In genomic region chr5:93192683-93193082, GRCh38 we compare ENCODE assay signal across 25 cellular contexts.
A peak's percentile ranks its signal among the peaks of the same experiment; 100 is the strongest.
DNase-seq lines count a peak whose midpoint lies in the region; ATAC-seq and TF ChIP-seq lines count a peak whose summit lies in the region.
"Had no signal": no experiment of that assay in that cellular context is flagged by ENCODE, and none has a peak within 500 bp of the region (broad histone marks: within the 10 kb centered on the region; RNA-seq: fewer than 3 reads in every experiment).

No MANE protein-coding gene starts in this region.

- no peak overlapping the region for H3K4me3 Mint-ChIP-seq in CD4-positive, alpha-beta memory T cell
- H3K4me3 Mint-ChIP-seq: activated CD4-positive, alpha-beta memory T cell treated with anti-CD3 and anti-CD28 coated beads for 36 hours; CD4-positive, CD25-positive, alpha-beta regulatory T cell; dendritic cell treated with granulocyte-macrophage colony-stimulating factor and Interleukin-4, amounts not matched to agents 40 ng/mL and 50 ng/mL, for 4 days had no signal

- no peak overlapping the region for H4K91ac ChIP-seq in neuronal stem cell (ENCODE audit: low read depth, low read length, poor library complexity)

- CTCF ChIA-PET in CD4-positive, alpha-beta memory T cell (lab: Charles Lee; ENCODE audit: partially characterized antibody): no interaction called here

- TF ChIP-seq CTCF in RWPE2 (IDR thresholded peaks at IDR 0.05; ENCODE audit: poor library complexity, severe bottlenecking): no peak

- no peak for DNase-seq in GM23248
- no peak for DNase-seq in RWPE2 (ENCODE audit: low spot score)
- no peak for DNase-seq in epithelial cell of prostate (ENCODE audit: low read depth, low spot score)
- DNase-seq in neuronal stem cell (ENCODE audit: low spot score): no peak
- DNase-seq in activated naive CD4-positive, alpha-beta T cell treated with Interleukin-2 at 50 U/mL for 16 hours: no peak
- DNase-seq in CD4-positive, alpha-beta memory T cell: no peak
- no peak for DNase-seq in NCI-H748 treated with DMSO at 0.1 percent for 48 hours (lab: John Stamatoyannopoulos, UW)
- no peak for DNase-seq in DMS153 treated with DMSO at 0.1 percent for 48 hours (lab: John Stamatoyannopoulos, UW; ENCODE audit: unreplicated experiment)
- DNase-seq: activated CD4-positive, alpha-beta memory T cell treated with anti-CD3 and anti-CD28 coated beads for 36 hours; activated CD4-positive, CD25-positive, alpha-beta regulatory T cell; activated gamma-delta T cell; adrenal gland; CD4-positive, CD25-positive, alpha-beta regulatory T cell; heart left ventricle; left lung; mucosa of descending colon; NCI-H1105; NCI-H2081; stimulated activated CD4-positive, alpha-beta T cell treated with anti-CD3 and anti-CD28 coated beads, Interleukin-4, amount 100 ng/mL, for 1 hour; stimulated activated naive CD4-positive, alpha-beta T cell; T1000 had no signal

- no peak overlapping the region for H3K4me3 ChIP-seq in GM23248
- H3K4me3 ChIP-seq in RWPE2 (ENCODE audit: severe bottlenecking): no peak overlapping the region
- H3K4me3 ChIP-seq in neuronal stem cell (ENCODE audit: low read length in 2 of 2): no peak overlapping the region
- no peak overlapping the region for H3K4me3 ChIP-seq in CD4-positive, alpha-beta memory T cell (ENCODE audit: low read length in 2 of 2)
- H3K4me3 ChIP-seq: adrenal gland, heart left ventricle, left lung, mucosa of descending colon, thoracic aorta, vagina had no signal

- peak overlapping the region; percentile 40 for H3K4me2 ChIP-seq in GM23248 (ENCODE audit: unreplicated experiment)
- H3K4me2 ChIP-seq in neuronal stem cell (ENCODE audit: insufficient read depth, low read length, poor library complexity, severe bottlenecking): no peak overlapping the region

- no peaks in the 10 kb centered on the region for H4K20me1 ChIP-seq in GM23248 (ENCODE audit: insufficient read depth)

- no peak overlapping the region for H3K14ac ChIP-seq in neuronal stem cell (ENCODE audit: low read length)

- H3K9me3 ChIP-seq in GM23248 (ENCODE audit: low read depth): no peaks in the 10 kb centered on the region
- H3K9me3 ChIP-seq in RWPE2 (ENCODE audit: severe bottlenecking): no peaks in the 10 kb centered on the region
- no peaks in the 10 kb centered on the region for H3K9me3 ChIP-seq in neuronal stem cell (replicated peaks in 1 of 2; ENCODE audit: control insufficient read depth in 2 of 2, insufficient read depth in 1 of 2, low read depth in 1 of 2, low read length in 2 of 2)
- no peaks in the 10 kb centered on the region for H3K9me3 ChIP-seq in CD4-positive, alpha-beta memory T cell (ENCODE audit: control insufficient read depth in 1 of 2, low read length in 2 of 2)
- H3K9me3 ChIP-seq: adrenal gland, heart left ventricle, left lung, mucosa of descending colon, thoracic aorta, vagina had no signal

- WGBS in GM23248 (ENCODE audit: low coverage in 1 of 2, low lambda C conversion rate in 2 of 2, missing lambda C conversion rate in 2 of 2), 2 experiments: 95 to 96% methylated on average over 2 of the region's 2 CpGs
- WGBS in neuronal stem cell (ENCODE audit: extremely low coverage in 2 of 2, insufficient read length in 2 of 2, insufficient replicate concordance in 1 of 2), 2 donors: no CpG with 5 or more reads among the region's 2 CpGs

- H3K18ac ChIP-seq in neuronal stem cell (ENCODE audit: low read length): no peak overlapping the region

- in situ Hi-C loops in GM23248 (cut with MboI): no loop called here

- H3K79me2 ChIP-seq in GM23248 (ENCODE audit: insufficient read depth): no peaks in the 10 kb centered on the region

- H3K27ac ChIP-seq in GM23248 (no peak overlapping the region), RWPE2 (ENCODE audit: poor library complexity, severe bottlenecking) (peak overlapping the region; percentile 54), epithelial cell of prostate (peak overlapping the region; percentile 20), neuronal stem cell (replicated peaks; ENCODE audit: low read length) (no peak overlapping the region)
- no peak overlapping the region for H3K27ac ChIP-seq in CD4-positive, alpha-beta memory T cell (ENCODE audit: low read depth, low read length)
- H3K27ac ChIP-seq: adrenal gland, heart left ventricle, thoracic aorta, vagina had no signal

- no peak overlapping the region for H2BK5ac ChIP-seq in neuronal stem cell (ENCODE audit: low read length)

- no peak overlapping the region for H4K8ac ChIP-seq in neuronal stem cell (ENCODE audit: low read depth, low read length)

- peaks cover 38% of the 10 kb centered on the region for H3F3A ChIP-seq in GM23248 (ENCODE audit: insufficient read depth)

- H3K36me3 Mint-ChIP-seq in CD4-positive, alpha-beta memory T cell: no peaks in the 10 kb centered on the region
- H3K36me3 Mint-ChIP-seq: activated CD4-positive, alpha-beta memory T cell treated with anti-CD3 and anti-CD28 coated beads for 36 hours; CD4-positive, CD25-positive, alpha-beta regulatory T cell had no signal

- H3K4me1 ChIP-seq in GM23248 (ENCODE audit: insufficient read depth): peaks cover 42% of the 10 kb centered on the region
- peaks cover 52% of the 10 kb centered on the region for H3K4me1 ChIP-seq in RWPE2 (ENCODE audit: insufficient read depth, poor library complexity, severe bottlenecking)
- H3K4me1 ChIP-seq in neuronal stem cell (ENCODE audit: control insufficient read depth in 2 of 2, insufficient read depth in 1 of 2, low read depth in 1 of 2, low read length in 2 of 2): peaks cover 6 to 13% of the 10 kb centered on the region in 2 donors
- no peaks in the 10 kb centered on the region for H3K4me1 ChIP-seq in CD4-positive, alpha-beta memory T cell (ENCODE audit: insufficient read depth, low read length)
- H3K4me1 ChIP-seq: adrenal gland had no signal

- peaks cover 0 to 9% (median 2%) of the 10 kb centered on the region in 8 donors for H3K9me3 Mint-ChIP-seq in CD4-positive, alpha-beta memory T cell
- H3K9me3 Mint-ChIP-seq: activated CD4-positive, alpha-beta memory T cell treated with anti-CD3 and anti-CD28 coated beads for 36 hours had no signal

- H2BK120ac ChIP-seq in neuronal stem cell (ENCODE audit: low read depth, low read length): no peak overlapping the region

- no peak overlapping the region for H3K23ac ChIP-seq in neuronal stem cell (ENCODE audit: low read depth, low read length, poor library complexity)

- no peak overlapping the region for H3K4ac ChIP-seq in neuronal stem cell (ENCODE audit: low read length)

- H3K27me3 ChIP-seq in GM23248 (replicated peaks; ENCODE audit: insufficient read depth) (no peaks in the 10 kb centered on the region), RWPE2 (ENCODE audit: insufficient read depth, poor library complexity, severe bottlenecking) (no peaks in the 10 kb centered on the region), neuronal stem cell (ENCODE audit: control insufficient read depth in 3 of 3, insufficient read depth in 3 of 3, low read depth in 1 of 3, low read length in 3 of 3) (no peaks in the 10 kb centered on the region)
- H3K27me3 ChIP-seq in CD4-positive, alpha-beta memory T cell (ENCODE audit: insufficient read depth, low read length): no peaks in the 10 kb centered on the region
- H3K27me3 ChIP-seq: adrenal gland, left lung, vagina had no signal

- H3K4me1 Mint-ChIP-seq in CD4-positive, alpha-beta memory T cell: no peaks in the 10 kb centered on the region
- H3K4me1 Mint-ChIP-seq: CD4-positive, CD25-positive, alpha-beta regulatory T cell had no signal

- no peak overlapping the region for H3K27ac Mint-ChIP-seq in CD4-positive, alpha-beta memory T cell
- H3K27ac Mint-ChIP-seq: activated CD4-positive, alpha-beta memory T cell treated with anti-CD3 and anti-CD28 coated beads for 36 hours; CD4-positive, CD25-positive, alpha-beta regulatory T cell; dendritic cell treated with granulocyte-macrophage colony-stimulating factor and Interleukin-4, amounts not matched to agents 40 ng/mL and 50 ng/mL, for 4 days had no signal

- H3K9me2 ChIP-seq in GM23248 (ENCODE audit: insufficient read depth): no peaks in the 10 kb centered on the region

- H3K9ac ChIP-seq in GM23248 (no peak overlapping the region), neuronal stem cell (ENCODE audit: low read depth, low read length, poor library complexity) (no peak overlapping the region)

- H2AFZ ChIP-seq in GM23248 (no peak overlapping the region), neuronal stem cell (ENCODE audit: low read length) (peak overlapping the region; percentile 1)

- no peaks in the 10 kb centered on the region for H3K36me3 ChIP-seq in GM23248 (ENCODE audit: low read depth)
- H3K36me3 ChIP-seq in RWPE2 (ENCODE audit: low read depth): no peaks in the 10 kb centered on the region
- no peaks in the 10 kb centered on the region for H3K36me3 ChIP-seq in neuronal stem cell (replicated peaks in 1 of 2; ENCODE audit: control insufficient read depth in 2 of 2, insufficient read depth in 2 of 2, low read length in 2 of 2)
- no peaks in the 10 kb centered on the region for H3K36me3 ChIP-seq in CD4-positive, alpha-beta memory T cell (ENCODE audit: insufficient read depth, low read length)
- H3K36me3 ChIP-seq: adrenal gland, heart left ventricle, left lung, thoracic aorta, vagina had no signal

- H3K79me1 ChIP-seq in neuronal stem cell (ENCODE audit: low read depth, low read length): no peaks in the 10 kb centered on the region

- no peak for ATAC-seq in RWPE2 (ENCODE audit: low read depth)
- ATAC-seq: HepG2, mucosa of descending colon had no signal

- POLR2A ChIA-PET in CD4-positive, alpha-beta memory T cell (lab: Charles Lee; ENCODE audit: partially characterized antibody): no interaction called here

- H2BK15ac ChIP-seq in neuronal stem cell (ENCODE audit: low read length): no peak overlapping the region

- no peak overlapping the region for H2AK5ac ChIP-seq in neuronal stem cell (ENCODE audit: low read depth, low read length)

- H3K27me3 Mint-ChIP-seq in CD4-positive, alpha-beta memory T cell: no peaks in the 10 kb centered on the region
- H3K27me3 Mint-ChIP-seq: activated CD4-positive, alpha-beta memory T cell treated with anti-CD3 and anti-CD28 coated beads for 36 hours; CD4-positive, CD25-positive, alpha-beta regulatory T cell; dendritic cell treated with granulocyte-macrophage colony-stimulating factor and Interleukin-4, amounts not matched to agents 40 ng/mL and 50 ng/mL, for 4 days had no signal

- no peak overlapping the region for H2BK12ac ChIP-seq in neuronal stem cell (ENCODE audit: low read length)

- intact Hi-C loops in CD4-positive, alpha-beta memory T cell (cut with micrococcal nuclease): no loop called here

Comparison
In these comparisons a context has a peak if more than half of its experiments do, and no peak if none do; other contexts are left out.
1. H3K27ac ChIP-seq: peak in RWPE2 (single experiment) and epithelial cell of prostate (single experiment); none in GM23248 (single experiment), neuronal stem cell (single experiment) and CD4-positive, alpha-beta memory T cell (single experiment).